In the genomic region with DNA sequence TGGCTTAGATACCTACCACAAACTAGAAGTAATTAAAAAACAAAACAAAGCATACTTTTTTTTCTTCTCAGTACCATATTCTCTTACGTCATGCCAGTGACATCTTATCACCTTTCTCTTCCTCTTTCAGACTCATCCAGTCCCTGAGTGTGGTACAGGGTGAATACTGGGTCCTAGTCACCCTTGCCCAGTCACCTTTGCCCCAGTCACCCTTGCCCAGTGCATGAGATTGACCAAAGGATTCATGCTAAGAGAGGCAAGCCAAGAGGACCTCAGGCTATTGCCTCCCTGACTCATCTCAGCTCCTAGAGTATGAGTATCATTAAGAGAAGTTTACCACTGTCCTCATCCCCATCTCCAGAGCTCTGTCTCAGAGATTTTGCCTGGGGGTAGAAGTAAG, we compare ENCODE assay signal across 17 cellular contexts. TPM values are rescaled to one million over a fixed set of nuclear protein-coding genes. Genes with fewer than 3 reads are reported as not detected.
DNase-seq lines count a peak whose midpoint lies in the region; ATAC-seq, FAIRE-seq and TF ChIP-seq lines count a peak whose summit lies in the region.
"Had no signal": no experiment of that assay in that cellular context is flagged by ENCODE, and none has a peak within 500 bp of the region (broad histone marks: within the 10 kb centered on the region; RNA-seq: fewer than 3 reads in every experiment).

No MANE protein-coding gene starts in this region.

- peaks cover 46% of the 10 kb centered on the region for H3K27me3 Mint-ChIP-seq in CD8-positive, alpha-beta T cell (ENCODE audit: low read depth)

- H3K27ac ChIP-seq in osteoblast (ENCODE audit: low read depth, low read length), result no peak overlapping the region
- no peak overlapping the region for H3K27ac ChIP-seq in CD8-positive, alpha-beta T cell (ENCODE audit: low read depth, low read length)
- H3K27ac ChIP-seq: A549, colonic mucosa, upper lobe of right lung had no signal

- TF ChIP-seq CTCF in bronchial epithelial cell (IDR thresholded peaks at IDR 0.05; ENCODE audit: insufficient read depth, low read length, severe bottlenecking) (no peak), osteoblast (IDR thresholded peaks at IDR 0.05; ENCODE audit: extremely low read depth, low read depth, low read length) (no peak)
- no peak for TF ChIP-seq CTCF in CD8-positive, alpha-beta T cell (IDR thresholded peaks at IDR 0.05)

- POLR2A ChIA-PET in CD8-positive, alpha-beta T cell (lab: Charles Lee), result no interaction called here

- no peak overlapping the region for H3K4me2 ChIP-seq in osteoblast (ENCODE audit: insufficient read depth, low read length)
- H3K4me2 ChIP-seq: A549 had no signal

- no peak overlapping the region for H2AFZ ChIP-seq in osteoblast (ENCODE audit: low read length)

- no peaks in the 10 kb centered on the region for H3K27me3 ChIP-seq in bronchial epithelial cell (ENCODE audit: control insufficient read depth, insufficient read depth, low read length)
- peaks cover 7% of the 10 kb centered on the region for H3K27me3 ChIP-seq in osteoblast (ENCODE audit: insufficient read depth, low read length)
- no peaks in the 10 kb centered on the region for H3K27me3 ChIP-seq in CD8-positive, alpha-beta T cell (ENCODE audit: insufficient read depth, low read length)
- H3K27me3 ChIP-seq: colonic mucosa, upper lobe of right lung had no signal

- FAIRE-seq in bronchial epithelial cell (lab: Jason Lieb, UNC) (no peak), RCC 7860 (lab: Jason Lieb, UNC) (no peak)
- FAIRE-seq: A549, frontal cortex, H54, keratinocyte had no signal

- H3K79me2 ChIP-seq in osteoblast (ENCODE audit: insufficient read depth, low read length), result no peaks in the 10 kb centered on the region

- no peak overlapping the region for H3K4me3 Mint-ChIP-seq in CD8-positive, alpha-beta T cell
- H3K4me3 Mint-ChIP-seq: naive thymus-derived CD4-positive, alpha-beta T cell had no signal

- DNase-seq in Daoy (ENCODE audit: low read depth) (peak; percentile 36), bronchial epithelial cell (ENCODE audit: low read depth) (peak; percentile 38), osteoblast (ENCODE audit: insufficient read length, low spot score, missing footprints) (no peak), RCC 7860 (ENCODE audit: low spot score) (no peak)
- no peak for DNase-seq in CD8-positive, alpha-beta T cell
- DNase-seq: colonic mucosa; naive thymus-derived CD4-positive, alpha-beta T cell; NCI-H2171 treated with DMSO at 0.1 percent for 48 hours; right cardiac atrium; upper lobe of right lung had no signal

- H3K27ac Mint-ChIP-seq in CD8-positive, alpha-beta T cell, result no peak overlapping the region
- H3K27ac Mint-ChIP-seq: naive thymus-derived CD4-positive, alpha-beta T cell had no signal

- ATAC-seq in GM19324 (IDR thresholded peaks at IDR 0.05; ENCODE audit: low FRiP score, unreplicated experiment) (peak; percentile 50), HG03175 (IDR thresholded peaks at IDR 0.05; ENCODE audit: unreplicated experiment) (peak; percentile 65), SK-N-SH treated with all-trans-retinoic acid at 6 μM for 48 hours (no peak)
- ATAC-seq in CD8-positive, alpha-beta T cell, result no peak
- ATAC-seq: A549; naive thymus-derived CD4-positive, alpha-beta T cell; right cardiac atrium; upper lobe of right lung had no signal

- no peaks in the 10 kb centered on the region for H3K9me3 ChIP-seq in osteoblast (ENCODE audit: low read depth, low read length)
- no peaks in the 10 kb centered on the region for H3K9me3 ChIP-seq in CD8-positive, alpha-beta T cell (ENCODE audit: low read length)
- H3K9me3 ChIP-seq: A549, colonic mucosa, upper lobe of right lung had no signal

- no peaks in the 10 kb centered on the region for H3K9me3 Mint-ChIP-seq in CD8-positive, alpha-beta T cell
- H3K9me3 Mint-ChIP-seq: naive thymus-derived CD4-positive, alpha-beta T cell had no signal

- no peaks in the 10 kb centered on the region for H4K20me1 ChIP-seq in osteoblast (ENCODE audit: insufficient read depth, low read length)

- no peaks in the 10 kb centered on the region for H3K36me3 Mint-ChIP-seq in CD8-positive, alpha-beta T cell
- H3K36me3 Mint-ChIP-seq: naive thymus-derived CD4-positive, alpha-beta T cell had no signal

- H3K4me1 ChIP-seq in osteoblast (ENCODE audit: insufficient read depth, low read length), result no peaks in the 10 kb centered on the region
- no peaks in the 10 kb centered on the region for H3K4me1 ChIP-seq in CD8-positive, alpha-beta T cell (ENCODE audit: insufficient read depth, low read length)
- H3K4me1 ChIP-seq: A549, colonic mucosa, upper lobe of right lung had no signal

- no peaks in the 10 kb centered on the region for H3K36me3 ChIP-seq in bronchial epithelial cell (ENCODE audit: control insufficient read depth, insufficient read depth, low read length)
- H3K36me3 ChIP-seq in osteoblast (ENCODE audit: insufficient read depth, low read length), result no peaks in the 10 kb centered on the region
- H3K36me3 ChIP-seq in CD8-positive, alpha-beta T cell (ENCODE audit: insufficient read depth, low read length), result no peaks in the 10 kb centered on the region
- H3K36me3 ChIP-seq: colonic mucosa, upper lobe of right lung had no signal

- no peak overlapping the region for H3K4me3 ChIP-seq in bronchial epithelial cell (ENCODE audit: low read depth, low read length)
- H3K4me3 ChIP-seq in osteoblast (ENCODE audit: insufficient read depth, low read length), result no peak overlapping the region
- H3K4me3 ChIP-seq in CD8-positive, alpha-beta T cell (ENCODE audit: low read depth, low read length), result no peak overlapping the region
- H3K4me3 ChIP-seq: A549, colonic mucosa, upper lobe of right lung had no signal

- intact Hi-C loops in CD8-positive, alpha-beta T cell (cut with DNase I, micrococcal nuclease), result no loop called here

- CTCF ChIA-PET in CD8-positive, alpha-beta T cell (lab: Charles Lee), result no interaction called here

- no peaks in the 10 kb centered on the region for H3K4me1 Mint-ChIP-seq in CD8-positive, alpha-beta T cell (ENCODE audit: low read depth)
- H3K4me1 Mint-ChIP-seq: naive thymus-derived CD4-positive, alpha-beta T cell had no signal

TF ChIP-seq in SK-N-SH treated with all-trans-retinoic acid at 6 μM for 48 hours, 23 proteins besides CTCF, POLR2A, EP300 and RAD21 (continues in another document):
- no peak for TF ChIP-seq OSR1 (CRISPR knock-in tag; IDR thresholded peaks at IDR 0.05)
- no peak for TF ChIP-seq ISL1 (CRISPR knock-in tag; IDR thresholded peaks at IDR 0.05)
- TF ChIP-seq CSDC2 (CRISPR knock-in tag; IDR thresholded peaks at IDR 0.05), result no peak
- TF ChIP-seq SNAI2 (CRISPR knock-in tag; IDR thresholded peaks at IDR 0.05), result no peak
- no peak for TF ChIP-seq BACH2 (CRISPR knock-in tag; IDR thresholded peaks at IDR 0.05; ENCODE audit: borderline replicate concordance)
- TF ChIP-seq ZFP3 (CRISPR knock-in tag; IDR thresholded peaks at IDR 0.05), result no peak
- TF ChIP-seq, protein P1, sequence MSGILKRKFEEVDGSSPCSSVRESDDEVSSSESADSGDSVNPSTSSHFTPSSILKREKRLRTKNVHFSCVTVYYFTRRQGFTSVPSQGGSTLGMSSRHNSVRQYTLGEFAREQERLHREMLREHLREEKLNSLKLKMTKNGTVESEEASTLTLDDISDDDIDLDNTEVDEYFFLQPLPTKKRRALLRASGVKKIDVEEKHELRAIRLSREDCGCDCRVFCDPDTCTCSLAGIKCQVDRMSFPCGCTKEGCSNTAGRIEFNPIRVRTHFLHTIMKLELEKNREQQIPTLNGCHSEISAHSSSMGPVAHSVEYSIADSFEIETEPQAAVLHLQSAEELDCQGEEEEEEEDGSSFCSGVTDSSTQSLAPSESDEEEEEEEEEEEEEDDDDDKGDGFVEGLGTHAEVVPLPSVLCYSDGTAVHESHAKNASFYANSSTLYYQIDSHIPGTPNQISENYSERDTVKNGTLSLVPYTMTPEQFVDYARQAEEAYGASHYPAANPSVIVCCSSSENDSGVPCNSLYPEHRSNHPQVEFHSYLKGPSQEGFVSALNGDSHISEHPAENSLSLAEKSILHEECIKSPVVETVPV (CRISPR knock-in tag; IDR thresholded peaks at IDR 0.05), result no peak
- TF ChIP-seq ZC3H10 (CRISPR knock-in tag; IDR thresholded peaks at IDR 0.05), result no peak
- TF ChIP-seq, protein P2, sequence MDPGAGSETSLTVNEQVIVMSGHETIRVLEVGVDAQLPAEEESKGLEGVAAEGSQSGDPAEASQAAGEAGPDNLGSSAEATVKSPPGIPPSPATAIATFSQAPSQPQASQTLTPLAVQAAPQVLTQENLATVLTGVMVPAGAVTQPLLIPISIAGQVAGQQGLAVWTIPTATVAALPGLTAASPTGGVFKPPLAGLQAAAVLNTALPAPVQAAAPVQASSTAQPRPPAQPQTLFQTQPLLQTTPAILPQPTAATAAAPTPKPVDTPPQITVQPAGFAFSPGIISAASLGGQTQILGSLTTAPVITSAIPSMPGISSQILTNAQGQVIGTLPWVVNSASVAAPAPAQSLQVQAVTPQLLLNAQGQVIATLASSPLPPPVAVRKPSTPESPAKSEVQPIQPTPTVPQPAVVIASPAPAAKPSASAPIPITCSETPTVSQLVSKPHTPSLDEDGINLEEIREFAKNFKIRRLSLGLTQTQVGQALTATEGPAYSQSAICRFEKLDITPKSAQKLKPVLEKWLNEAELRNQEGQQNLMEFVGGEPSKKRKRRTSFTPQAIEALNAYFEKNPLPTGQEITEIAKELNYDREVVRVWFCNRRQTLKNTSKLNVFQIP (CRISPR knock-in tag; IDR thresholded peaks at IDR 0.05; ENCODE audit: borderline replicate concordance, low read depth), result no peak
- TF ChIP-seq PPARA (CRISPR knock-in tag; IDR thresholded peaks at IDR 0.05; ENCODE audit: borderline replicate concordance), result no peak
- TF ChIP-seq ZNF70 (CRISPR knock-in tag; IDR thresholded peaks at IDR 0.05), result no peak
- no peak for TF ChIP-seq TOX (CRISPR knock-in tag; IDR thresholded peaks at IDR 0.05; ENCODE audit: borderline replicate concordance)
- no peak for TF ChIP-seq ARNTL (CRISPR knock-in tag; IDR thresholded peaks at IDR 0.05; ENCODE audit: borderline replicate concordance, low read depth)
- TF ChIP-seq ZNF8 (CRISPR knock-in tag; IDR thresholded peaks at IDR 0.05), result no peak

RNA-seq across cellular contexts. Expression of a gene that starts 10.0 kb away (rescaled TPM):
- total RNA-seq in Daoy (2014; rRNA removed; shearing (Covaris generic)), result 15.9 and 17.7 TPM in 2 replicates
- total RNA-seq in bronchial epithelial cell (1.6 and 2.7 TPM in 2 replicates), osteoblast (0.59 and 1.8 TPM in 2 replicates)
- not detected for total RNA-seq in CD8-positive, alpha-beta T cell
- total RNA-seq: naive thymus-derived CD4-positive, alpha-beta T cell had no signal

Comparison
In these comparisons a context has a peak if more than half of its experiments do, and no peak if none do; other contexts are left out.
1. DNase-seq: peak in Daoy (single experiment) and bronchial epithelial cell (single experiment); none in osteoblast (single experiment), RCC 7860 (single experiment) and CD8-positive, alpha-beta T cell (0 of 7).
2. ATAC-seq: peak in GM19324 (single experiment) and HG03175 (single experiment); none in SK-N-SH treated with all-trans-retinoic acid at 6 μM for 48 hours (single experiment) and CD8-positive, alpha-beta T cell (single experiment).